Comparison of ENCODE assay signal across 12 cellular contexts in the genomic region with DNA sequence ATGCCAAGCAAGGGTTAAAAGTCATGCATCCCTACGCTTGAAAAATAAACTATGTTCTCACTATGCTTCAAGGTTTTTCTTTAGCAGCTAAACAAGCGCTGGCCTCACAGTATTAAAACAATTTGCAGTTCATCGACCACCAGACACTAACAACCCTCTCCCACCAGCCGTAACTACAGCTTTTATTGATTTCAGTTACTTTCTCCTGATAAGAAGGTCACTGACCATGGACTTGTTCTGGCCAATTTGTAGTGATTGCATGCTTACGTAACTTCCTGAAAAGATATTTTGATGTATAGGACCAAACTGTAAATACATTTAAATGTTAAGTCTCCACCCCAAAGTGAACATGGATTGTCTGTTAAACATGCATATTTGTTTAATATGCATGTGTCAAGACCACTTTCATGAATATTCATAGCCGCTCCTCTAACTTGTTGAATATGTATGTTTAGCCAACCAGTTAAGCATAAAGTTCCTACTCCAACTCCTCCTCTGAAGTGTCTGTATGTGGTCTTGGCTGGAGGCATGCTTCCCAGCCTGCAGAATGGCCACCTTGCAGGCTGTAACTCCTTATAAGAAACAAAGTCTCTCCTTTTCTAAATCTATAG. TPM values are rescaled to one million over a fixed set of nuclear protein-coding genes. Genes with fewer than 3 reads are reported as not detected.
DNase-seq lines count a peak whose midpoint lies in the region; ATAC-seq lines count a peak whose summit lies in the region.
"Had no signal": no experiment of that assay in that cellular context is flagged by ENCODE, and none has a peak within 500 bp of the region (broad histone marks: within the 10 kb centered on the region; RNA-seq: fewer than 3 reads in every experiment).

No MANE protein-coding gene starts in this region.

- H3K4me1 Mint-ChIP-seq in T-helper 1 cell treated with Interleukin-12 subunit alpha and Interleukin-12 subunit beta and Interleukin-4 antibody, amounts not matched to agents 30 μg/mL and 1 μg/mL, for 36 hours (ENCODE audit: low read depth) = peaks cover 18% of the 10 kb centered on the region
- H3K4me1 Mint-ChIP-seq in IgD-negative memory B cell = peaks cover 18 to 21% (median 21%) of the 10 kb centered on the region in 3 donors
- H3K4me1 Mint-ChIP-seq in activated naive CD8-positive, alpha-beta T cell treated with anti-CD3 and anti-CD28 coated beads, Interleukin-2, amount 50 U/mL, for 24 hours = peaks cover 37% of the 10 kb centered on the region
- H3K4me1 Mint-ChIP-seq in natural killer cell treated with Interleukin-12 subunit alpha and Interleukin-12 subunit beta and Interleukin-15 and Interleukin-18, amount 100 ng/mL, for 72 hours (ENCODE audit: low read depth in 2 of 2) = peaks cover 17 to 24% of the 10 kb centered on the region in 2 donors

- H3K4me3 Mint-ChIP-seq in T-helper 1 cell treated with Interleukin-12 subunit alpha and Interleukin-12 subunit beta and Interleukin-4 antibody, amounts not matched to agents 30 μg/mL and 1 μg/mL, for 36 hours = peak overlapping the region; percentile 33
- peak overlapping the region; percentile 24 to 100 (median 63) for H3K4me3 Mint-ChIP-seq in IgD-negative memory B cell
- peak overlapping the region; percentile 98 for H3K4me3 Mint-ChIP-seq in activated naive CD8-positive, alpha-beta T cell treated with anti-CD3 and anti-CD28 coated beads, Interleukin-2, amount 50 U/mL, for 24 hours
- H3K4me3 Mint-ChIP-seq in natural killer cell treated with Interleukin-12 subunit alpha and Interleukin-12 subunit beta and Interleukin-15 and Interleukin-18, amount 100 ng/mL, for 72 hours = peak overlapping the region; percentile 53

- peaks cover 7% of the 10 kb centered on the region for H3K36me3 Mint-ChIP-seq in T-helper 1 cell treated with Interleukin-12 subunit alpha and Interleukin-12 subunit beta and Interleukin-4 antibody, amounts not matched to agents 30 μg/mL and 1 μg/mL, for 36 hours (ENCODE audit: low read depth)
- H3K36me3 Mint-ChIP-seq in IgD-negative memory B cell = no peaks in the 10 kb centered on the region
- peaks cover 7% of the 10 kb centered on the region for H3K36me3 Mint-ChIP-seq in activated naive CD8-positive, alpha-beta T cell treated with anti-CD3 and anti-CD28 coated beads, Interleukin-2, amount 50 U/mL, for 24 hours (ENCODE audit: low read depth)
- peaks cover 5% of the 10 kb centered on the region for H3K36me3 Mint-ChIP-seq in natural killer cell treated with Interleukin-12 subunit alpha and Interleukin-12 subunit beta and Interleukin-15 and Interleukin-18, amount 100 ng/mL, for 72 hours

- H3K27ac Mint-ChIP-seq in T-helper 1 cell treated with Interleukin-12 subunit alpha and Interleukin-12 subunit beta and Interleukin-4 antibody, amounts not matched to agents 30 μg/mL and 1 μg/mL, for 36 hours = peak overlapping the region; percentile 67
- peak overlapping the region; percentile 18 to 82 (median 35) for H3K27ac Mint-ChIP-seq in IgD-negative memory B cell
- H3K27ac Mint-ChIP-seq in activated naive CD8-positive, alpha-beta T cell treated with anti-CD3 and anti-CD28 coated beads, Interleukin-2, amount 50 U/mL, for 24 hours = peak overlapping the region; percentile 32
- peak overlapping the region; percentile 20 to 64 for H3K27ac Mint-ChIP-seq in natural killer cell treated with Interleukin-12 subunit alpha and Interleukin-12 subunit beta and Interleukin-15 and Interleukin-18, amount 100 ng/mL, for 72 hours

- H3K9me3 Mint-ChIP-seq in T-helper 1 cell treated with Interleukin-12 subunit alpha and Interleukin-12 subunit beta and Interleukin-4 antibody, amounts not matched to agents 30 μg/mL and 1 μg/mL, for 36 hours = no peaks in the 10 kb centered on the region
- H3K9me3 Mint-ChIP-seq in IgD-negative memory B cell = no peaks in the 10 kb centered on the region
- no peaks in the 10 kb centered on the region for H3K9me3 Mint-ChIP-seq in activated naive CD8-positive, alpha-beta T cell treated with anti-CD3 and anti-CD28 coated beads, Interleukin-2, amount 50 U/mL, for 24 hours
- no peaks in the 10 kb centered on the region for H3K9me3 Mint-ChIP-seq in natural killer cell treated with Interleukin-12 subunit alpha and Interleukin-12 subunit beta and Interleukin-15 and Interleukin-18, amount 100 ng/mL, for 72 hours

- no peaks in the 10 kb centered on the region for H3K27me3 Mint-ChIP-seq in T-helper 1 cell treated with Interleukin-12 subunit alpha and Interleukin-12 subunit beta and Interleukin-4 antibody, amounts not matched to agents 30 μg/mL and 1 μg/mL, for 36 hours (ENCODE audit: low read depth)
- no peaks in the 10 kb centered on the region for H3K27me3 Mint-ChIP-seq in IgD-negative memory B cell
- H3K27me3 Mint-ChIP-seq in activated naive CD8-positive, alpha-beta T cell treated with anti-CD3 and anti-CD28 coated beads, Interleukin-2, amount 50 U/mL, for 24 hours = peaks cover 1% of the 10 kb centered on the region
- no peaks in the 10 kb centered on the region for H3K27me3 Mint-ChIP-seq in natural killer cell treated with Interleukin-12 subunit alpha and Interleukin-12 subunit beta and Interleukin-15 and Interleukin-18, amount 100 ng/mL, for 72 hours

- no peak for ATAC-seq in activated naive CD8-positive, alpha-beta T cell treated with anti-CD3 and anti-CD28 coated beads, Interleukin-2, amount 50 U/mL, for 24 hours
- no peak for ATAC-seq in natural killer cell treated with Interleukin-12 subunit alpha and Interleukin-12 subunit beta and Interleukin-15 and Interleukin-18, amount 100 ng/mL, for 72 hours

- DNase-seq in T-helper 1 cell (no peak), occipital lobe (lab: John Stamatoyannopoulos, UW) (no peak), ureter (ENCODE audit: low spot score) (no peak), NCI-H1436 (lab: John Stamatoyannopoulos, UW) (no peak)
- DNase-seq in activated naive CD8-positive, alpha-beta T cell treated with anti-CD3 and anti-CD28 coated beads, Interleukin-2, amount 50 U/mL, for 24 hours = no peak
- DNase-seq in natural killer cell treated with Interleukin-12 subunit alpha and Interleukin-12 subunit beta and Interleukin-15 and Interleukin-18, amount 100 ng/mL, for 72 hours (ENCODE audit: low spot score) = no peak
- DNase-seq: ACHN, mesenchymal stem cell, NCI-H1092, T-helper 9 cell had no signal

RNA-seq across cellular contexts. Expression of a gene that starts 1.7 kb away (rescaled TPM):
- polyA plus RNA-seq in IgD-negative memory B cell = 25.7 TPM
- total RNA-seq in natural killer cell treated with Interleukin-12 subunit alpha and Interleukin-12 subunit beta and Interleukin-15 and Interleukin-18, amount 100 ng/mL, for 72 hours = 10 to 100 TPM; 45.4 to 72.6 TPM
- total RNA-seq in occipital lobe (117 TPM), ureter (47.8 TPM)

Comparison
In these comparisons a context has a peak if more than half of its experiments do, and no peak if none do; other contexts are left out.
1. H3K4me3 Mint-ChIP-seq: peak in every context shown above with its lines; median percentile 98 in activated naive CD8-positive, alpha-beta T cell treated with anti-CD3 and anti-CD28 coated beads, Interleukin-2, amount 50 U/mL, for 24 hours; 63 in IgD-negative memory B cell; 53 in natural killer cell treated with Interleukin-12 subunit alpha and Interleukin-12 subunit beta and Interleukin-15 and Interleukin-18, amount 100 ng/mL, for 72 hours; 33 in T-helper 1 cell treated with Interleukin-12 subunit alpha and Interleukin-12 subunit beta and Interleukin-4 antibody, amounts not matched to agents 30 μg/mL and 1 μg/mL, for 36 hours.